In the genomic region with DNA sequence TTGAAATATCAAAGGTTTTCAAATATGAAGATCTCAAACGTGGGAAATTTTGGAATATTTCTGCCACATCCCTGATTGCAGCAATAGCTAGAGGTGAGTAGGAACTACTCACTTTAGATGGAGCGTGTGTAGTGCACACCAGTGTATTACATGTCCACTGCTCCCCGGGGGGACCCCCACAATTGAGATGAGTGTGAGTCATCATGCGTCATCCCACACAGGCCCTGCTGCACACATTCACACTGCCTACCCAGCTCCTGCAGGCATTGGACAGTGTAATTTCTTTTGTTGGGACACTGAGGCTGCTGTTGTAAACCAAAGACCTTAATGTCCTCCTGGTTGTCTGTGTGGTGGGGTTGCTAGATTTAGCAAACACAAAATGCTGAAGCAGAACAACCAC, we compare ENCODE assay signal across 21 cellular contexts.
DNase-seq lines count a peak whose midpoint lies in the region; ATAC-seq, FAIRE-seq and TF ChIP-seq lines count a peak whose summit lies in the region.
"Had no signal": no experiment of that assay in that cellular context is flagged by ENCODE, and none has a peak within 500 bp of the region (broad histone marks: within the 10 kb centered on the region; RNA-seq: fewer than 3 reads in every experiment).

No MANE protein-coding gene starts in this region.

- peaks cover 2% of the 10 kb centered on the region for H3K9me3 ChIP-seq in astrocyte (ENCODE audit: insufficient read depth, low read depth, low read length)
- peaks cover 0 to 1% of the 10 kb centered on the region in 2 donors for H3K9me3 ChIP-seq in neuronal stem cell (replicated peaks in 1 of 2; ENCODE audit: control insufficient read depth in 2 of 2, insufficient read depth in 1 of 2, low read depth in 1 of 2, low read length in 2 of 2)
- H3K9me3 ChIP-seq in testis = no peaks in the 10 kb centered on the region
- H3K9me3 ChIP-seq: neutrophil had no signal

- H3K4me1 ChIP-seq in astrocyte (ENCODE audit: insufficient read depth, low read length) = peaks cover 6% of the 10 kb centered on the region
- H3K4me1 ChIP-seq in neuronal stem cell (ENCODE audit: control insufficient read depth in 2 of 2, insufficient read depth in 1 of 2, low read depth in 1 of 2, low read length in 2 of 2) = peaks cover 0 to 6% of the 10 kb centered on the region in 2 donors
- H3K4me1 ChIP-seq in testis = no peaks in the 10 kb centered on the region
- H3K4me1 ChIP-seq: esophagus muscularis mucosa, heart left ventricle had no signal

- H4K8ac ChIP-seq in neuronal stem cell (ENCODE audit: low read depth, low read length) = no peak overlapping the region

- H3K79me2 ChIP-seq in astrocyte (ENCODE audit: insufficient read depth, low read length) = no peaks in the 10 kb centered on the region

- no peak overlapping the region for H2BK15ac ChIP-seq in neuronal stem cell (ENCODE audit: low read length)

- H2AK5ac ChIP-seq in neuronal stem cell (ENCODE audit: low read depth, low read length) = no peak overlapping the region

- no peak overlapping the region for H3K27ac Mint-ChIP-seq in astrocyte (ENCODE audit: unreplicated experiment)
- H3K27ac Mint-ChIP-seq: activated CD8-positive, alpha-beta memory T cell treated with anti-CD3 and anti-CD28 coated beads, Interleukin-2, amount 10 ng/mL, durations not matched to agents 7 days and 5 days; stimulated activated memory B cell treated with anti-CD40 and anti-IgM and Interleukin-4, amounts not matched to agents 10 μg/mL and 1 μg/mL and 100 μg/mL, for 72 hours; T-helper 2 cell treated with Interferon-gamma antibody and Interleukin-4, amounts not matched to agents 5 μg/mL and 100 μg/mL, for 36 hours; type B pancreatic cell had no signal

- H3K4me2 ChIP-seq in astrocyte (ENCODE audit: low read length) = peak overlapping the region; percentile 30
- no peak overlapping the region for H3K4me2 ChIP-seq in neuronal stem cell (ENCODE audit: insufficient read depth, low read length, poor library complexity, severe bottlenecking)
- H3K4me2 ChIP-seq: PC-9 had no signal

- no peak overlapping the region for H3K4me3 Mint-ChIP-seq in astrocyte (ENCODE audit: unreplicated experiment)
- H3K4me3 Mint-ChIP-seq: activated CD8-positive, alpha-beta memory T cell treated with anti-CD3 and anti-CD28 coated beads, Interleukin-2, amount 10 ng/mL, durations not matched to agents 7 days and 5 days; stimulated activated memory B cell treated with anti-CD40 and anti-IgM and Interleukin-4, amounts not matched to agents 10 μg/mL and 1 μg/mL and 100 μg/mL, for 72 hours; T-helper 2 cell treated with Interferon-gamma antibody and Interleukin-4, amounts not matched to agents 5 μg/mL and 100 μg/mL, for 36 hours; type B pancreatic cell had no signal

- TF ChIP-seq CTCF in astrocyte (IDR thresholded peaks at IDR 0.05; ENCODE audit: insufficient read depth, low read depth, low read length) (no peak), testis (IDR thresholded peaks at IDR 0.05) (no peak)

- TF ChIP-seq POLR2A in testis (IDR thresholded peaks at IDR 0.05) = no peak

- no peaks in the 10 kb centered on the region for H3K79me1 ChIP-seq in neuronal stem cell (ENCODE audit: low read depth, low read length)

- no peak overlapping the region for H3K14ac ChIP-seq in neuronal stem cell (ENCODE audit: low read length)

- peaks cover 4% of the 10 kb centered on the region for H3K27me3 ChIP-seq in astrocyte (ENCODE audit: insufficient read depth, low read length)
- no peaks in the 10 kb centered on the region for H3K27me3 ChIP-seq in neuronal stem cell (ENCODE audit: control insufficient read depth in 3 of 3, insufficient read depth in 3 of 3, low read depth in 1 of 3, low read length in 3 of 3)
- H3K27me3 ChIP-seq in testis = no peaks in the 10 kb centered on the region
- H3K27me3 ChIP-seq: esophagus muscularis mucosa, neutrophil had no signal

- no peak for ATAC-seq in GM19452 (IDR thresholded peaks at IDR 0.05; ENCODE audit: unreplicated experiment)
- ATAC-seq: activated CD8-positive, alpha-beta memory T cell treated with anti-CD3 and anti-CD28 coated beads, Interleukin-2, amount 10 ng/mL, durations not matched to agents 7 days and 5 days; heart left ventricle had no signal

- H3K4ac ChIP-seq in neuronal stem cell (ENCODE audit: low read length) = no peak overlapping the region

- H3K4me3 ChIP-seq in astrocyte (ENCODE audit: insufficient read depth, low read depth, low read length) (no peak overlapping the region), neuronal stem cell (ENCODE audit: low read length in 2 of 2) (no peak overlapping the region), testis (no peak overlapping the region)
- H3K4me3 ChIP-seq: esophagus muscularis mucosa, heart left ventricle, PC-9 had no signal

- H2BK5ac ChIP-seq in neuronal stem cell (ENCODE audit: low read length) = no peak overlapping the region

- no peak overlapping the region for H3K23ac ChIP-seq in neuronal stem cell (ENCODE audit: low read depth, low read length, poor library complexity)

- H3K36me3 ChIP-seq in astrocyte (ENCODE audit: insufficient read depth, low read length) (no peaks in the 10 kb centered on the region), neuronal stem cell (replicated peaks in 1 of 2; ENCODE audit: control insufficient read depth in 2 of 2, insufficient read depth in 2 of 2, low read length in 2 of 2) (no peaks in the 10 kb centered on the region), testis (ENCODE audit: low read depth, missing control alignments) (no peaks in the 10 kb centered on the region)
- H3K36me3 ChIP-seq: esophagus muscularis mucosa, heart left ventricle, neutrophil had no signal

- H3K27ac ChIP-seq in astrocyte (ENCODE audit: low read depth, low read length) (no peak overlapping the region), neuronal stem cell (replicated peaks; ENCODE audit: low read length) (no peak overlapping the region), testis (no peak overlapping the region)
- H3K27ac ChIP-seq: esophagus muscularis mucosa, heart left ventricle, neutrophil, PC-9 had no signal

- no peaks in the 10 kb centered on the region for H3K9me3 Mint-ChIP-seq in astrocyte (ENCODE audit: unreplicated experiment)

- H3K9ac ChIP-seq in astrocyte (ENCODE audit: low read length) (no peak overlapping the region), neuronal stem cell (ENCODE audit: low read depth, low read length, poor library complexity) (no peak overlapping the region)

- no peak overlapping the region for H2BK12ac ChIP-seq in neuronal stem cell (ENCODE audit: low read length)

- no peaks in the 10 kb centered on the region for H4K20me1 ChIP-seq in astrocyte (ENCODE audit: insufficient read depth, low read length)

- peak overlapping the region; percentile 60 for H3K18ac ChIP-seq in neuronal stem cell (ENCODE audit: low read length)

- DNase-seq in AG20443 (ENCODE audit: low spot score) = peak; percentile 49
- peak; percentile 85 for DNase-seq in HCEC 1CT
- DNase-seq in astrocyte (ENCODE audit: low read depth) = peak; percentile 43
- no peak for DNase-seq in neuronal stem cell (ENCODE audit: low spot score)
- no peak for DNase-seq in iPS-NIHi7 (ENCODE audit: extremely low spot score)
- DNase-seq in testis = no peak
- DNase-seq: activated CD8-positive, alpha-beta memory T cell treated with anti-CD3 and anti-CD28 coated beads, Interleukin-2, amount 10 ng/mL, durations not matched to agents 7 days and 5 days; activated effector memory CD4-positive, alpha-beta T cell treated with Interleukin-2 at 50 U/mL for 16 hours; Calu3; GOT3; heart left ventricle; NCI-H1436 treated with DMSO at 0.1 percent for 48 hours; NCI-H82; PC-9 had no signal

- intact Hi-C loops in testis (cut with DNase I; ENCODE audit: low total_unique reads) = no loop called here

- no CpG with 5 or more reads among the region's 4 CpGs for WGBS in neuronal stem cell (ENCODE audit: extremely low coverage in 2 of 2, insufficient read length in 2 of 2, insufficient replicate concordance in 1 of 2), 2 donors
- 77 to 92% methylated on average over 4 of the region's 4 CpGs for WGBS in testis, 2 donors

- peaks cover 4% of the 10 kb centered on the region for H3K36me3 Mint-ChIP-seq in astrocyte (ENCODE audit: low read depth, unreplicated experiment)
- H3K36me3 Mint-ChIP-seq: activated CD8-positive, alpha-beta memory T cell treated with anti-CD3 and anti-CD28 coated beads, Interleukin-2, amount 10 ng/mL, durations not matched to agents 7 days and 5 days; stimulated activated memory B cell treated with anti-CD40 and anti-IgM and Interleukin-4, amounts not matched to agents 10 μg/mL and 1 μg/mL and 100 μg/mL, for 72 hours had no signal

- peak overlapping the region; percentile 56 for H4K91ac ChIP-seq in neuronal stem cell (ENCODE audit: low read depth, low read length, poor library complexity)

- peaks cover 6% of the 10 kb centered on the region for H3K27me3 Mint-ChIP-seq in astrocyte (ENCODE audit: low read depth, unreplicated experiment)
- H3K27me3 Mint-ChIP-seq: activated CD8-positive, alpha-beta memory T cell treated with anti-CD3 and anti-CD28 coated beads, Interleukin-2, amount 10 ng/mL, durations not matched to agents 7 days and 5 days; stimulated activated memory B cell treated with anti-CD40 and anti-IgM and Interleukin-4, amounts not matched to agents 10 μg/mL and 1 μg/mL and 100 μg/mL, for 72 hours had no signal

- peaks cover 6% of the 10 kb centered on the region for H3K4me1 Mint-ChIP-seq in astrocyte (ENCODE audit: low read depth, unreplicated experiment)
- H3K4me1 Mint-ChIP-seq: stimulated activated memory B cell treated with anti-CD40 and anti-IgM and Interleukin-4, amounts not matched to agents 10 μg/mL and 1 μg/mL and 100 μg/mL, for 72 hours had no signal

- H2AFZ ChIP-seq in astrocyte (ENCODE audit: low read depth, low read length) = no peak overlapping the region
- H2AFZ ChIP-seq in neuronal stem cell (ENCODE audit: low read length) = no peak overlapping the region
- H2AFZ ChIP-seq: PC-9 had no signal

- H2BK120ac ChIP-seq in neuronal stem cell (ENCODE audit: low read depth, low read length) = no peak overlapping the region

- FAIRE-seq in astrocyte (lab: Jason Lieb, UNC) = no peak
- FAIRE-seq: G401.6 had no signal

Comparison
In these comparisons a context has a peak if more than half of its experiments do, and no peak if none do; other contexts are left out.
1. DNase-seq: peak in AG20443 (single experiment), HCEC 1CT (single experiment) and astrocyte (single experiment); none in neuronal stem cell (single experiment), iPS-NIHi7 (single experiment) and testis (single experiment).